ENCODE assay signal across 10 cellular contexts in the genomic region with DNA sequence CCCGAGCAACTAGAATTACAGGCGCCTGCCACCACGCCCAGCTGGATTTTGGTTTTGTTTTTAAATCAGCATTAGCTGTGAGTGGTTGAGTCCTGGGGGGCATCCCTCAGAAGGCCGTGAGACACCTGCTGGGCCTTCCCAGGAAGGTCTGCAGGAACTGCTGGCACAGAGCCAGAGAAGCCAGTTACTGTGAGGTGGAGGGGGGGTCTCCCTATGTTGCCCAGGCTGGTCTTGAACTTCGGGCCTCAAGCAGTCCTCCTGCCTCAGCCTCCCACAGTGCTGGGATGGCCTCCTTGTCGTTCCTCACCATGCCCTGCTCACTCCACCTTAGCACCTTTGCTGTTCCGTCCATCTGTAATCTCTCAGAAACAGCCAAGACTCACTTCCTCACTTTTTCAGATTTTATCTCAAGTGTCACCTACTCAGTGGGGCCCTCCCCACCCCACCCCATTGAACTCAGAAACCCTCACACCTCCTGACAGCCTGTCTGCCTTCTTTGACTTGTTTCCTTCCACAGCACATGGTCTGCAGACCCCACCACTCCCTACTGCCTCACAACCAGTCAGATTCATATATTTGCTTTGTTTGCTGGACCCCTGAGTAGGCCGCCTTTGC.
"Had no signal": no experiment of that assay in that cellular context is flagged by ENCODE, and none has a peak within 500 bp of the region (broad histone marks: within the 10 kb centered on the region; RNA-seq: fewer than 3 reads in every experiment).

No MANE protein-coding gene starts in this region.

- H3K9me3 ChIP-seq: pancreas, suprapubic skin had no signal

- H3K27me3 ChIP-seq: hepatocyte, pancreas, suprapubic skin had no signal

- H3K4me3 ChIP-seq: hepatocyte, pancreas, suprapubic skin had no signal

- H3K27ac ChIP-seq: hepatocyte, pancreas, suprapubic skin had no signal

- H2AFZ ChIP-seq: hepatocyte had no signal

- FAIRE-seq: colon, keratinocyte, pancreas had no signal

- DNase-seq: activated CD4-positive, CD25-positive, alpha-beta regulatory T cell treated with anti-CD3 and anti-CD28 coated beads, Interleukin-2, amount 50 U/mL, for 72 hours; activated naive CD4-positive, alpha-beta T cell treated with anti-CD3 and anti-CD28 coated beads, Interleukin-2, amount 10 ng/mL, durations not matched to agents 7 days and 5 days; activated T-cell treated with anti-CD3 and anti-CD28 coated beads, Interleukin-2, amount 50 U/mL, for 24 hours had no signal

- H3K4me2 ChIP-seq: hepatocyte had no signal

- H3K36me3 ChIP-seq: pancreas, suprapubic skin had no signal

- ATAC-seq: left lobe of liver, pancreas, sciatic nerve had no signal
